Comparison of ENCODE assay signal across 8 cellular contexts in the genomic region with DNA sequence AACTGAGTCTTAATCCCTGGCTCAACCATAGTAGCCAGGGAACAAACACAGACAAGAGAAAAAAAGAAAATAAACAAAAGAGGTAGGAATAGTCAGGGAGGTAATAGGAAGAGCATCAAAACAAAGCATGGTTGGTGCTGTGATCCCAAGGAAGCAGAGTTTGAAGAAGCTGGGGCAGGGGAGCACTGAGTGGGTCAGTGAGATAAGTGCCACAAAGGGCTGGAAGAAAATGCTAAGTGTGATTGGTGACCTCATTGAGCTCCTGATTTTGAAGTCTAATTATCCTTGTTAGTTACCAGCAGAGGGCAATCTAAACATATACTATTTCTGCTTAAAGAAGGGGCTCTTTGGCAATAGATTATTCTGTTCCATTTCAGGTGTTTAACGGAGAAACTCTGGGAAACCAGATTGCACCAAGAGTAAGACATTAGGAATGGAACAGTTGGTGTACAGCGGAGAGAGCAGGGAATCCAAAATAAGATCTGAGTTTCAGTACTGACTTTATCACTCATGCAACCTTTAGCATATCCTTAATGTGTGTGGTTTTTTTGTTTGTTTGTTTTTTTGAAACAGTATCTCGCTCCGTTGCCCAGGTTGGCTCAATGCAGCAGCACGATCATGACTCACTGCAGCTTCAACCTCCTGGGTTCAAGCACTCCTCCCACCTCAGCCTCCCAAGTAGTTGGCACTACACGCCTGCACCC. TPM values are rescaled to one million over a fixed set of nuclear protein-coding genes. Genes with fewer than 3 reads are reported as not detected.
DNase-seq lines count a peak whose midpoint lies in the region; ATAC-seq, FAIRE-seq and TF ChIP-seq lines count a peak whose summit lies in the region.

No MANE protein-coding gene starts in this region.

- H3K4me1 ChIP-seq in cardiac muscle cell (ENCODE audit: low read depth), result peaks cover 3% of the 10 kb centered on the region
- no peaks in the 10 kb centered on the region for H3K4me1 ChIP-seq in small intestine (ENCODE audit: control insufficient read depth in 2 of 2, insufficient read depth in 1 of 2, low read depth in 1 of 2, low read length in 1 of 2)

- H3K27ac ChIP-seq in VCaP (no peak overlapping the region), cardiac muscle cell (no peak overlapping the region), small intestine (ENCODE audit: low read depth in 1 of 2, low read length in 1 of 2) (no peak overlapping the region)

- DNase-seq in DMS53 (lab: John Stamatoyannopoulos, UW) (peak; percentile 67), H4 (ENCODE audit: low spot score) (peak; percentile 62), NCI-H2171 (lab: John Stamatoyannopoulos, UW) (peak; percentile 34), cardiac muscle cell (ENCODE audit: low read depth in 1 of 2, low spot score in 1 of 2) (peak; percentile 65 to 75), small intestine (peak; percentile 29), activated gamma-delta T cell (lab: John Stamatoyannopoulos, UW) (no peak)

- no peak for ATAC-seq in HG02938 (IDR thresholded peaks at IDR 0.05; ENCODE audit: unreplicated experiment)

- no peak for FAIRE-seq in small intestine (lab: Jason Lieb, UNC)

- H3K9me3 ChIP-seq in cardiac muscle cell (ENCODE audit: low read depth), result no peaks in the 10 kb centered on the region
- H3K9me3 ChIP-seq in small intestine (ENCODE audit: control insufficient read depth, low read depth), result no peaks in the 10 kb centered on the region

- TF ChIP-seq CTCF in VCaP (conservative IDR thresholded peaks at IDR 0.05) (peak; percentile 73), cardiac muscle cell (IDR thresholded peaks at IDR 0.05; ENCODE audit: low read depth, low read length) (peak; percentile 53)

- H3K4me3 ChIP-seq in cardiac muscle cell (no peak overlapping the region), small intestine (ENCODE audit: low read depth in 1 of 2, low read length in 2 of 2) (no peak overlapping the region)

- H3K36me3 ChIP-seq in cardiac muscle cell (no peaks in the 10 kb centered on the region), small intestine (ENCODE audit: control insufficient read depth in 2 of 2, insufficient read depth in 2 of 2, low read length in 2 of 2) (peaks cover 0 to 7% of the 10 kb centered on the region in 2 donors)

- H3K27me3 ChIP-seq in cardiac muscle cell (no peaks in the 10 kb centered on the region), small intestine (ENCODE audit: control insufficient read depth in 2 of 2, insufficient read depth in 2 of 2, low read length in 2 of 2) (no peaks in the 10 kb centered on the region)

- WGBS in small intestine, 3 donors, result 58 to 62% (median 59%) methylated on average over 6 of the region's 6 CpGs

RNA-seq across cellular contexts. Expression of a gene that starts 30.7 kb away (rescaled TPM):
- total RNA-seq in H4 (2014; rRNA removed; shearing (Covaris generic)), result not detected in 2 replicates
- 1.3 and 2.9 TPM in 2 replicates for total RNA-seq in cardiac muscle cell
- 1.1 and 2.2 TPM in 2 replicates for polyA plus RNA-seq in cardiac muscle cell
- 1 to 10 TPM in 1 of 3 donors, under 1 TPM in 1, not detected in 1; 0.89 to 2.1 TPM for polyA plus RNA-seq in small intestine
